ENCODE assay signal across 18 cellular contexts in genomic region chr18:60411715-60412114, GRCh38. TPM values are rescaled to one million over a fixed set of nuclear protein-coding genes. Genes with fewer than 3 reads are reported as not detected.
DNase-seq lines count a peak whose midpoint lies in the region; ATAC-seq and TF ChIP-seq lines count a peak whose summit lies in the region.
"Had no signal": no experiment of that assay in that cellular context is flagged by ENCODE, and none has a peak within 500 bp of the region (broad histone marks: within the 10 kb centered on the region; RNA-seq: fewer than 3 reads in every experiment).

No MANE protein-coding gene starts in this region.

- no peak overlapping the region for H2AFZ ChIP-seq in OCI-LY1 (ENCODE audit: low read length)

- H3K9me2 ChIP-seq in OCI-LY1 (ENCODE audit: low read depth, low read length), result no peaks in the 10 kb centered on the region

- H3K9me3 ChIP-seq in OCI-LY1 (ENCODE audit: low read length), result no peaks in the 10 kb centered on the region

- no peaks in the 10 kb centered on the region for H4K20me1 ChIP-seq in OCI-LY1 (ENCODE audit: insufficient read depth, low read length)

- H3K27me3 Mint-ChIP-seq in activated T-helper 1 cell treated with anti-CD3 and anti-CD28 coated beads, Interleukin-12 subunit alpha, Interleukin-12 subunit beta, Interleukin-2, Interleukin-4 antibody, amounts not matched to agents 30 ng/mL and 10 ng/mL and 1 ng/mL, durations not matched to agents 14 hours and 24 hours and 36 hours (ENCODE audit: insufficient read depth), result no peaks in the 10 kb centered on the region
- H3K27me3 Mint-ChIP-seq: CD4-positive, alpha-beta T cell had no signal

- no peaks in the 10 kb centered on the region for H3K36me3 ChIP-seq in OCI-LY1 (ENCODE audit: insufficient read depth, low read length)

- H3K9me3 Mint-ChIP-seq in activated T-helper 1 cell treated with anti-CD3 and anti-CD28 coated beads, Interleukin-12 subunit alpha, Interleukin-12 subunit beta, Interleukin-2, Interleukin-4 antibody, amounts not matched to agents 30 ng/mL and 10 ng/mL and 1 ng/mL, durations not matched to agents 14 hours and 24 hours and 36 hours, result no peaks in the 10 kb centered on the region
- H3K9me3 Mint-ChIP-seq: activated naive CD8-positive, alpha-beta T cell treated with anti-CD3 and anti-CD28 coated beads, Interleukin-2, amount 10 ng/mL, durations not matched to agents 7 days and 5 days; CD4-positive, alpha-beta T cell; nephron had no signal

- ATAC-seq in foreskin keratinocyte (no peak), HG03280 (IDR thresholded peaks at IDR 0.05; ENCODE audit: unreplicated experiment) (no peak)
- ATAC-seq: left cardiac atrium had no signal

- no peak overlapping the region for H3K4me3 ChIP-seq in GM12865 (ENCODE audit: low read depth, low read length)
- no peak overlapping the region for H3K4me3 ChIP-seq in OCI-LY1 (ENCODE audit: low read depth, low read length, poor library complexity, severe bottlenecking)
- H3K4me3 ChIP-seq: skin epidermis had no signal

- no peak overlapping the region for H3K27ac Mint-ChIP-seq in activated T-helper 1 cell treated with anti-CD3 and anti-CD28 coated beads, Interleukin-12 subunit alpha, Interleukin-12 subunit beta, Interleukin-2, Interleukin-4 antibody, amounts not matched to agents 30 ng/mL and 10 ng/mL and 1 ng/mL, durations not matched to agents 14 hours and 24 hours and 36 hours
- H3K27ac Mint-ChIP-seq: activated naive CD8-positive, alpha-beta T cell treated with anti-CD3 and anti-CD28 coated beads, Interleukin-2, amount 10 ng/mL, durations not matched to agents 7 days and 5 days; CD4-positive, alpha-beta T cell; nephron had no signal

- no peaks in the 10 kb centered on the region for H3K4me1 Mint-ChIP-seq in activated T-helper 1 cell treated with anti-CD3 and anti-CD28 coated beads, Interleukin-12 subunit alpha, Interleukin-12 subunit beta, Interleukin-2, Interleukin-4 antibody, amounts not matched to agents 30 ng/mL and 10 ng/mL and 1 ng/mL, durations not matched to agents 14 hours and 24 hours and 36 hours (ENCODE audit: low read depth)
- H3K4me1 Mint-ChIP-seq: activated naive CD8-positive, alpha-beta T cell treated with anti-CD3 and anti-CD28 coated beads, Interleukin-2, amount 10 ng/mL, durations not matched to agents 7 days and 5 days had no signal

- H3K4me1 ChIP-seq in OCI-LY1 (ENCODE audit: insufficient read depth, low read length, severe bottlenecking) (peaks cover 27% of the 10 kb centered on the region), foreskin keratinocyte (no peaks in the 10 kb centered on the region)

- no peak overlapping the region for H3K9ac ChIP-seq in OCI-LY1 (ENCODE audit: low read length)

- no peaks in the 10 kb centered on the region for H3K27me3 ChIP-seq in OCI-LY1 (ENCODE audit: insufficient read depth, low read length)
- peaks cover 20% of the 10 kb centered on the region for H3K27me3 ChIP-seq in foreskin keratinocyte

- intact Hi-C loops in activated T-helper 1 cell treated with anti-CD3 and anti-CD28 coated beads, Interleukin-12 subunit alpha, Interleukin-12 subunit beta, Interleukin-2, Interleukin-4 antibody, amounts not matched to agents 30 ng/mL and 10 ng/mL and 1 ng/mL, durations not matched to agents 14 hours and 24 hours and 36 hours (cut with micrococcal nuclease), result no loop called here

- no peaks in the 10 kb centered on the region for H3F3A ChIP-seq in OCI-LY1 (ENCODE audit: insufficient read depth, low read length)

- DNase-seq in AG08395 (ENCODE audit: low spot score), result peak; percentile 3
- DNase-seq in GM12865 (ENCODE audit: low read depth), result peak; percentile 8
- no peak for DNase-seq in foreskin keratinocyte
- DNase-seq in T-helper 9 cell, result no peak
- DNase-seq in T-helper 1 cell, result no peak
- no peak for DNase-seq in activated T-helper 1 cell treated with anti-CD3 and anti-CD28 coated beads, Interleukin-12 subunit alpha, Interleukin-12 subunit beta, Interleukin-2, Interleukin-4 antibody, amounts not matched to agents 30 ng/mL and 10 ng/mL and 1 ng/mL, durations not matched to agents 14 hours and 24 hours and 36 hours (ENCODE audit: low spot score)
- DNase-seq: activated naive CD8-positive, alpha-beta T cell treated with anti-CD3 and anti-CD28 coated beads, Interleukin-2, amount 10 ng/mL, durations not matched to agents 7 days and 5 days; CD4-positive, alpha-beta T cell; cortex of kidney; left cardiac atrium; NCI-H510A had no signal

- TF ChIP-seq CTCF in GM12865 (IDR thresholded peaks at IDR 0.05; ENCODE audit: insufficient read depth, low read depth, low read length, missing control alignments), result peak; percentile 9
- TF ChIP-seq CTCF in OCI-LY1 (IDR thresholded peaks at IDR 0.05; ENCODE audit: low read length), result peak; percentile 66
- peak; percentile 25 for TF ChIP-seq CTCF in foreskin keratinocyte (conservative IDR thresholded peaks at IDR 0.05)

- no peak overlapping the region for H3K27ac ChIP-seq in OCI-LY1 (ENCODE audit: low read depth, low read length, poor library complexity, severe bottlenecking)
- no peak overlapping the region for H3K27ac ChIP-seq in foreskin keratinocyte
- H3K27ac ChIP-seq: skin epidermis had no signal

- no peak overlapping the region for H3K4me3 Mint-ChIP-seq in activated T-helper 1 cell treated with anti-CD3 and anti-CD28 coated beads, Interleukin-12 subunit alpha, Interleukin-12 subunit beta, Interleukin-2, Interleukin-4 antibody, amounts not matched to agents 30 ng/mL and 10 ng/mL and 1 ng/mL, durations not matched to agents 14 hours and 24 hours and 36 hours
- H3K4me3 Mint-ChIP-seq: activated naive CD8-positive, alpha-beta T cell treated with anti-CD3 and anti-CD28 coated beads, Interleukin-2, amount 10 ng/mL, durations not matched to agents 7 days and 5 days; CD4-positive, alpha-beta T cell; nephron had no signal

- peak overlapping the region; percentile 22; the same call in 1 of the 2 replicates for H3K4me2 ChIP-seq in OCI-LY1 (ENCODE audit: low read length)

- H3K79me2 ChIP-seq in OCI-LY1 (ENCODE audit: insufficient read depth, low read length), result no peaks in the 10 kb centered on the region

- H3K36me3 Mint-ChIP-seq in activated T-helper 1 cell treated with anti-CD3 and anti-CD28 coated beads, Interleukin-12 subunit alpha, Interleukin-12 subunit beta, Interleukin-2, Interleukin-4 antibody, amounts not matched to agents 30 ng/mL and 10 ng/mL and 1 ng/mL, durations not matched to agents 14 hours and 24 hours and 36 hours (ENCODE audit: low read depth), result no peaks in the 10 kb centered on the region
- H3K36me3 Mint-ChIP-seq: activated naive CD8-positive, alpha-beta T cell treated with anti-CD3 and anti-CD28 coated beads, Interleukin-2, amount 10 ng/mL, durations not matched to agents 7 days and 5 days had no signal

RNA-seq across cellular contexts. Expression of gene MC4R, which starts 39.1 kb away (rescaled TPM):
- total RNA-seq in foreskin keratinocyte, result not detected in 2 replicates
- not detected in 2 replicates for polyA plus RNA-seq in foreskin keratinocyte
- not detected in 2 replicates for total RNA-seq in activated T-helper 1 cell treated with anti-CD3 and anti-CD28 coated beads, Interleukin-12 subunit alpha, Interleukin-12 subunit beta, Interleukin-2, Interleukin-4 antibody, amounts not matched to agents 30 ng/mL and 10 ng/mL and 1 ng/mL, durations not matched to agents 14 hours and 24 hours and 36 hours
- total RNA-seq: activated naive CD8-positive, alpha-beta T cell treated with anti-CD3 and anti-CD28 coated beads, Interleukin-2, amount 10 ng/mL, durations not matched to agents 7 days and 5 days; CD4-positive, alpha-beta T cell; fibroblast of villous mesenchyme; left cardiac atrium; M059J; T-helper 1 cell treated with Interleukin-12 subunit alpha and Interleukin-12 subunit beta and Interleukin-4 antibody, amounts not matched to agents 30 ng/mL and 1 ng/mL, for 36 hours had no signal

Comparison
In these comparisons a context has a peak if more than half of its experiments do, and no peak if none do; other contexts are left out.
1. DNase-seq: peak in AG08395 (single experiment) and GM12865 (single experiment); none in foreskin keratinocyte (0 of 2), T-helper 9 cell (single experiment), T-helper 1 cell (0 of 5) and activated T-helper 1 cell treated with anti-CD3 and anti-CD28 coated beads, Interleukin-12 subunit alpha, Interleukin-12 subunit beta, Interleukin-2, Interleukin-4 antibody, amounts not matched to agents 30 ng/mL and 10 ng/mL and 1 ng/mL, durations not matched to agents 14 hours and 24 hours and 36 hours (single experiment).
2. CTCF ChIP-seq: peak in every context shown above with its lines; median percentile 66 in OCI-LY1; 25 in foreskin keratinocyte; 9 in GM12865.